Comparison of ENCODE assay signal across 8 cellular contexts in the genomic region with DNA sequence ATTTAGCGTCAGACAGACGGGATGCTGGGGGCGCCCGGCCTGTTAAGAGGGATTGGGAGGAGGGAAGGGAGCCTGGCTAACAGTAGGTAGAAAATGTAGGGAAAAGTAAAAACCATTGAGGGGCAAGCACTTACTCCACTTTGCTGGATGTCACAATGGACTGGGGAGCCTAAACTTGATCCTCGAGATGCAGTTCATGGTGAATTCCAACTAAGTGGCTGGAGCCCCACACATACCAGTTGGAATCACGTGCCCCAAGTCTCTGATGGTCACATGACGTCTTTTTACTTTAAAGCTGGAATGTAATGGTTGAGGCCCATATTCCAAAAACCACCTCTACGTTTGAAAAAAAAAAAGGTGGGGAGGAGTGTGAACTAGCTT. TPM values are rescaled to one million over a fixed set of nuclear protein-coding genes. Genes with fewer than 3 reads are reported as not detected.
DNase-seq lines count a peak whose midpoint lies in the region; ATAC-seq and TF ChIP-seq lines count a peak whose summit lies in the region.

No MANE protein-coding gene starts in this region.

- H3K27me3 ChIP-seq in GM23338 (ENCODE audit: insufficient read depth): no peaks in the 10 kb centered on the region

- H3K9me3 Mint-ChIP-seq in GM23338: no peaks in the 10 kb centered on the region

- intact Hi-C loops in left ventricle myocardium superior (cut with micrococcal nuclease): no loop called here
- intact Hi-C loops in sciatic nerve (cut with DNase I): no loop called here
- intact Hi-C loops in left colon (cut with DNase I, micrococcal nuclease): no loop called here

- ATAC-seq in GM23338 (peak; percentile 10), left ventricle myocardium superior (peak; percentile 2), sciatic nerve (peak; percentile 11), left colon (no peak), GM19023 (IDR thresholded peaks at IDR 0.05; ENCODE audit: unreplicated experiment) (no peak)

- no peaks in the 10 kb centered on the region for H3F3A ChIP-seq in GM23338 (replicated peaks; ENCODE audit: low read depth)

- H3K4me1 Mint-ChIP-seq in GM23338: peaks cover 11% of the 10 kb centered on the region; the same call in 2 of the 3 replicates

- no peaks in the 10 kb centered on the region for H3K36me3 Mint-ChIP-seq in GM23338 (ENCODE audit: low read depth)

- peak overlapping the region; percentile 86; the same call in 1 of the 2 replicates for H3K27ac ChIP-seq in GM23338 (ENCODE audit: low read depth)

- DNase-seq in GM23338 (ENCODE audit: low spot score) (peak; percentile 47), left ventricle myocardium superior (no peak), sciatic nerve (ENCODE audit: low spot score) (no peak), left colon (no peak), NCI-H1048 (lab: John Stamatoyannopoulos, UW) (no peak), CD1c-positive myeloid dendritic cell (ENCODE audit: extremely low spot score) (no peak)

- H3K79me2 ChIP-seq in GM23338 (replicated peaks; ENCODE audit: insufficient read depth): peaks cover 63% of the 10 kb centered on the region

- peaks cover 9% of the 10 kb centered on the region; the same call in 1 of the 2 replicates for H4K20me1 ChIP-seq in GM23338 (replicated peaks; ENCODE audit: insufficient read depth)

- H3K36me3 ChIP-seq in GM23338 (ENCODE audit: insufficient read depth): no peaks in the 10 kb centered on the region

- no peak overlapping the region for H2AFZ ChIP-seq in GM23338

- H3K27ac Mint-ChIP-seq in GM23338: peak overlapping the region; percentile 52; the same call in 1 of the 2 replicates

- H3K9me2 ChIP-seq in GM23338 (ENCODE audit: insufficient read depth): no peaks in the 10 kb centered on the region

- H3K4me3 Mint-ChIP-seq in GM23338: peak overlapping the region; percentile 90

- H3K4me3 ChIP-seq in GM23338 (peak overlapping the region; percentile 78), WI38 (ENCODE audit: low read depth, low read length) (peak overlapping the region; percentile 70)

- TF ChIP-seq CTCF in GM23338 (conservative IDR thresholded peaks at IDR 0.05; ENCODE audit: low read depth in 2 of 2) (no peak), WI38 (IDR thresholded peaks at IDR 0.05; ENCODE audit: low read depth, low read length) (no peak)

- peaks cover 3% of the 10 kb centered on the region for H3K27me3 Mint-ChIP-seq in GM23338 (ENCODE audit: insufficient read depth, low read depth, poor library complexity)

- H3K4me1 ChIP-seq in GM23338 (ENCODE audit: insufficient read depth): peaks cover 16% of the 10 kb centered on the region; the same call in 1 of the 2 replicates

- peak overlapping the region; percentile 89 for H3K4me2 ChIP-seq in GM23338

TF ChIP-seq in GM23338, 12 proteins besides CTCF, POLR2A, EP300 and RAD21:
- TF ChIP-seq CREB1 (CRISPR knock-in tag; IDR thresholded peaks at IDR 0.05; ENCODE audit: low read depth) (no peak), POLR2AphosphoS5 (IDR thresholded peaks at IDR 0.05; ENCODE audit: low read depth) (peak; percentile 36; the same call in 1 of the 2 replicates)

RNA-seq across cellular contexts. Expression of a gene that starts 1.5 kb away (rescaled TPM):
- 128 and 131 TPM in 2 replicates for total RNA-seq in GM23338 (2014; rRNA removed; shearing (Covaris generic))
- 72.6 and 81.6 TPM in 2 replicates for polyA plus RNA-seq in GM23338 (2016; fragmentation: Nextera tagmentation; extraction: Ambion mirVana)
- total RNA-seq in left ventricle myocardium superior (40.8 TPM), sciatic nerve (127 TPM), left colon (10 to 100 TPM; 15.7 to 21.2 TPM)

Comparison
In these comparisons a context has a peak if more than half of its experiments do, and no peak if none do; other contexts are left out.
1. ATAC-seq: peak in GM23338 (single experiment), left ventricle myocardium superior (single experiment) and sciatic nerve (single experiment); none in left colon (single experiment) and GM19023 (single experiment).